24 cellular contexts compared by ENCODE assay signal in the genomic region with DNA sequence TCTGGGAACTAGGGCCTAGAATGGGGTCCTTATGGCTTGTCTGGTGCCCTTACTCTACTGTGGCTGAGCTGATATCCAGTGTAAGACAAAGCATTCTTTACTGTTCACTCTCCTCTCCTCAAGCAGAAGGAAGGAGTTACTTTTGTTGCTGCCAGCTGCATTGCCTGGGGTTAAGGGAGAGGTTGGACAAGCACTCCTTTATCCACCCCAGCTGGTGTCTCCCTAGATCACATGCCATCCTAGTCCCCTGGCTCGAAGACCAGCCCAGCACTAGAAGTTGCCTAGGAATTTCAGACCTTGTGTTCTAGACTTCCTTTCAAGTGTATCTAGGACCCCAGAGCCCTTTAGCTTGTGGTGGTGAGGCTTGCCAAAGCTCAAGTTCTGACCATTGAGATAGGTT.
"Had no signal": no experiment of that assay in that cellular context is flagged by ENCODE, and none has a peak within 500 bp of the region (broad histone marks: within the 10 kb centered on the region; RNA-seq: fewer than 3 reads in every experiment).

No MANE protein-coding gene starts in this region.

- H3K9me3 ChIP-seq: ovary, psoas muscle, right lobe of liver, sigmoid colon, stomach, thoracic aorta, thyroid gland, upper lobe of right lung, uterus had no signal

- H3K36me3 ChIP-seq: ovary, right lobe of liver, sigmoid colon, stomach, thoracic aorta, thyroid gland, tibial nerve, upper lobe of right lung, uterus had no signal

- H3K4me1 ChIP-seq: parathyroid adenoma, psoas muscle, right lobe of liver, sigmoid colon, stomach, tibial nerve, upper lobe of right lung, uterus had no signal

- H3K4me3 ChIP-seq: ovary, psoas muscle, right lobe of liver, sigmoid colon, stomach, thoracic aorta, thyroid gland, tibial nerve, upper lobe of right lung, uterus had no signal

- ATAC-seq: naive thymus-derived CD8-positive, alpha-beta T cell; natural killer cell treated with Interleukin-12 subunit alpha and Interleukin-12 subunit beta and Interleukin-15 and Interleukin-18, amount 100 ng/mL, for 72 hours; psoas muscle; right cardiac atrium; right lobe of liver; stimulated activated effector memory CD8-positive, alpha-beta T cell treated with anti-CD3 and anti-CD28 coated beads, Interleukin-12 subunit alpha, Interleukin-12 subunit beta, amount 100 ng/mL, for 72 hours; stimulated activated naive B cell treated with anti-CD40 and anti-IgM and Interleukin-4, amounts not matched to agents 10 μg/mL and 1 μg/mL and 100 μg/mL, for 72 hours; upper lobe of right lung had no signal

- H2AFZ ChIP-seq: parathyroid adenoma had no signal

- H3K27ac ChIP-seq: ovary, parathyroid adenoma, psoas muscle, right lobe of liver, sigmoid colon, stomach, thoracic aorta, thyroid gland, tibial nerve, upper lobe of right lung, uterus had no signal

- H3K79me2 ChIP-seq: parathyroid adenoma had no signal

- H3K9ac ChIP-seq: parathyroid adenoma had no signal

- H3K27me3 ChIP-seq: ovary, right lobe of liver, sigmoid colon, stomach, thyroid gland, tibial nerve, upper lobe of right lung, uterus had no signal

- DNase-seq: naive thymus-derived CD8-positive, alpha-beta T cell; nephron progenitor cell; occipital lobe; ovary; psoas muscle; right cardiac atrium; right lobe of liver; sigmoid colon; small intestine; stimulated activated CD4-positive, alpha-beta T cell treated with anti-CD3 and anti-CD28 coated beads, Interleukin-15, amount 100 ng/mL, for 24 hours; stimulated activated CD4-positive, alpha-beta T cell treated with anti-CD3 and anti-CD28 coated beads, Interleukin-2, amount 100 ng/mL, for 24 hours; stimulated activated CD4-positive, alpha-beta T cell treated with anti-CD3 and anti-CD28 coated beads, Interleukin-2, amount 100 ng/mL, for 48 hours; stimulated activated CD4-positive, alpha-beta T cell treated with anti-CD3 and anti-CD28 coated beads, Interleukin-4, amount 100 ng/mL, for 24 hours; stimulated activated naive B cell treated with anti-CD40 and anti-IgM and Interleukin-4, amounts not matched to agents 10 μg/mL and 1 μg/mL and 100 μg/mL, for 72 hours; stimulated activated naive CD4-positive, alpha-beta T cell treated with Interleukin-2 at 50 U/mL for 16 hours; stomach; thyroid gland; upper lobe of right lung; uterus had no signal
